2 cellular contexts compared by ENCODE assay signal in genomic region chr10:49632406-49633317, GRCh38.
TF ChIP-seq lines count a peak whose summit lies in the region.

No MANE protein-coding gene starts in this region.

TF ChIP-seq in SK-N-SH treated with all-trans-retinoic acid at 6 μM for 48 hours, 23 proteins besides CTCF, POLR2A, EP300 and RAD21 (continued from another document):
- no peak for TF ChIP-seq POU6F1 (CRISPR knock-in tag; IDR thresholded peaks at IDR 0.05; ENCODE audit: borderline replicate concordance, low read depth)
- no peak for TF ChIP-seq ISL1 (CRISPR knock-in tag; IDR thresholded peaks at IDR 0.05)
- no peak for TF ChIP-seq TCF4 (CRISPR knock-in tag; IDR thresholded peaks at IDR 0.05; ENCODE audit: borderline replicate concordance)
- TF ChIP-seq RARB (CRISPR knock-in tag; IDR thresholded peaks at IDR 0.05) = no peak
- TF ChIP-seq PPARA (CRISPR knock-in tag; IDR thresholded peaks at IDR 0.05; ENCODE audit: borderline replicate concordance) = no peak
- TF ChIP-seq BACH2 (CRISPR knock-in tag; IDR thresholded peaks at IDR 0.05; ENCODE audit: borderline replicate concordance) = no peak
- no peak for TF ChIP-seq OSR1 (CRISPR knock-in tag; IDR thresholded peaks at IDR 0.05)
- no peak for TF ChIP-seq ESRRG (CRISPR knock-in tag; IDR thresholded peaks at IDR 0.05)
- TF ChIP-seq, protein P1, sequence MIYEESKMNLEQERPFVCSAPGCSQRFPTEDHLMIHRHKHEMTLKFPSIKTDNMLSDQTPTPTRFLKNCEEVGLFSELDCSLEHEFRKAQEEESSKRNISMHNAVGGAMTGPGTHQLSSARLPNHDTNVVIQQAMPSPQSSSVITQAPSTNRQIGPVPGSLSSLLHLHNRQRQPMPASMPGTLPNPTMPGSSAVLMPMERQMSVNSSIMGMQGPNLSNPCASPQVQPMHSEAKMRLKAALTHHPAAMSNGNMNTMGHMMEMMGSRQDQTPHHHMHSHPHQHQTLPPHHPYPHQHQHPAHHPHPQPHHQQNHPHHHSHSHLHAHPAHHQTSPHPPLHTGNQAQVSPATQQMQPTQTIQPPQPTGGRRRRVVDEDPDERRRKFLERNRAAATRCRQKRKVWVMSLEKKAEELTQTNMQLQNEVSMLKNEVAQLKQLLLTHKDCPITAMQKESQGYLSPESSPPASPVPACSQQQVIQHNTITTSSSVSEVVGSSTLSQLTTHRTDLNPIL (CRISPR knock-in tag; IDR thresholded peaks at IDR 0.05; ENCODE audit: low read depth) = no peak
- TF ChIP-seq, protein P2, sequence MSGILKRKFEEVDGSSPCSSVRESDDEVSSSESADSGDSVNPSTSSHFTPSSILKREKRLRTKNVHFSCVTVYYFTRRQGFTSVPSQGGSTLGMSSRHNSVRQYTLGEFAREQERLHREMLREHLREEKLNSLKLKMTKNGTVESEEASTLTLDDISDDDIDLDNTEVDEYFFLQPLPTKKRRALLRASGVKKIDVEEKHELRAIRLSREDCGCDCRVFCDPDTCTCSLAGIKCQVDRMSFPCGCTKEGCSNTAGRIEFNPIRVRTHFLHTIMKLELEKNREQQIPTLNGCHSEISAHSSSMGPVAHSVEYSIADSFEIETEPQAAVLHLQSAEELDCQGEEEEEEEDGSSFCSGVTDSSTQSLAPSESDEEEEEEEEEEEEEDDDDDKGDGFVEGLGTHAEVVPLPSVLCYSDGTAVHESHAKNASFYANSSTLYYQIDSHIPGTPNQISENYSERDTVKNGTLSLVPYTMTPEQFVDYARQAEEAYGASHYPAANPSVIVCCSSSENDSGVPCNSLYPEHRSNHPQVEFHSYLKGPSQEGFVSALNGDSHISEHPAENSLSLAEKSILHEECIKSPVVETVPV (CRISPR knock-in tag; IDR thresholded peaks at IDR 0.05) = no peak
- no peak for TF ChIP-seq ARNTL (CRISPR knock-in tag; IDR thresholded peaks at IDR 0.05; ENCODE audit: borderline replicate concordance, low read depth)
- TF ChIP-seq SNAI2 (CRISPR knock-in tag; IDR thresholded peaks at IDR 0.05) = no peak
TF ChIP-seq in SK-N-SH treated with all-trans-retinoic acid at 6 μM for 48 hours: peak in this region for 0.

TF ChIP-seq in SK-N-SH, 30 proteins besides CTCF, POLR2A, EP300 and RAD21 (continued from another document):
- TF ChIP-seq, protein P3, sequence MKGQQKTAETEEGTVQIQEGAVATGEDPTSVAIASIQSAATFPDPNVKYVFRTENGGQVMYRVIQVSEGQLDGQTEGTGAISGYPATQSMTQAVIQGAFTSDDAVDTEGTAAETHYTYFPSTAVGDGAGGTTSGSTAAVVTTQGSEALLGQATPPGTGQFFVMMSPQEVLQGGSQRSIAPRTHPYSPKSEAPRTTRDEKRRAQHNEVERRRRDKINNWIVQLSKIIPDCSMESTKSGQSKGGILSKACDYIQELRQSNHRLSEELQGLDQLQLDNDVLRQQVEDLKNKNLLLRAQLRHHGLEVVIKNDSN (IDR thresholded peaks at IDR 0.05; ENCODE audit: borderline replicate concordance, low read depth) = no peak
